In the genomic region with DNA sequence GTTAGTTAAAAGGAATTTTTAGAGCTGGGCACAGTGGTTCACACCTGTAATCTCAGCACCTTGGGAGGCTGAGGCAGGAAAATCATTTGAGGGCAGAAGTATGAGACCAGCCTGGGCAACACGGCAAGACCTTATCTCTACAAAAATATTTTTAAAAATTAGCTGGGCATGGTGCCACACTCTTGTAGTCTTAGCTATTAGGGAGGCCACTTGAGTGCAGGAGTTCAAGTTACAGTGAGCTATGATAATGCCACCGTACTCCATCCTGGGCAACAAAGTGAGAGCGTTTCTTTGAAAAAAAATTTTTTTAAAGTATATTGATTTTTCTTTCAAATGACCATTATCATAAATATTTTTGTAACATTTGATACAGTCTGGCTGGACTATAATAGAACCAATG, we compare ENCODE assay signal across 23 cellular contexts.
A peak's percentile ranks its signal among the peaks of the same experiment; 100 is the strongest.
DNase-seq lines count a peak whose midpoint lies in the region; ATAC-seq and TF ChIP-seq lines count a peak whose summit lies in the region.
"Had no signal": no experiment of that assay in that cellular context is flagged by ENCODE, and none has a peak within 500 bp of the region (broad histone marks: within the 10 kb centered on the region; RNA-seq: fewer than 3 reads in every experiment).

No MANE protein-coding gene starts in this region.

- H3K27me3 Mint-ChIP-seq in CD8-positive, alpha-beta memory T cell: no peaks in the 10 kb centered on the region
- H3K27me3 Mint-ChIP-seq: activated T-helper 17 cell treated with anti-CD3 and anti-CD28 coated beads, Interleukin-2, amount 50 U/mL, for 72 hours; central memory CD8-positive, alpha-beta T cell; effector memory CD8-positive, alpha-beta T cell; memory B cell had no signal

- H3K4me3 ChIP-seq in ascending aorta (no peak overlapping the region), HAP-1 (no peak overlapping the region)
- no peak overlapping the region for H3K4me3 ChIP-seq in CD8-positive, alpha-beta memory T cell (ENCODE audit: low read length)
- H3K4me3 ChIP-seq: hepatocyte, K562, SK-N-MC, skin epidermis had no signal

- POLR2A ChIA-PET in CD8-positive, alpha-beta memory T cell (lab: Charles Lee): no interaction called here

- CTCF ChIA-PET in CD8-positive, alpha-beta memory T cell (lab: Charles Lee): no interaction called here

- in situ Hi-C loops in HAP-1 (cut with MboI; ENCODE audit: low sequenced_read_pairs): no loop called here

- H3K27ac Mint-ChIP-seq in CD8-positive, alpha-beta memory T cell: peak overlapping the region in 1 of 8 donors; percentile 29
- H3K27ac Mint-ChIP-seq: activated T-helper 17 cell treated with anti-CD3 and anti-CD28 coated beads, Interleukin-2, amount 50 U/mL, for 72 hours; effector memory CD8-positive, alpha-beta T cell; memory B cell; natural killer cell had no signal

- H3K27me3 ChIP-seq in ascending aorta (no peaks in the 10 kb centered on the region), HAP-1 (ENCODE audit: low read depth) (no peaks in the 10 kb centered on the region)
- H3K27me3 ChIP-seq in CD8-positive, alpha-beta memory T cell (ENCODE audit: insufficient read depth, low read length, poor library complexity, severe bottlenecking): no peaks in the 10 kb centered on the region
- H3K27me3 ChIP-seq: hepatocyte had no signal

- TF ChIP-seq CTCF in ascending aorta (IDR thresholded peaks at IDR 0.05): no peak

- peak; percentile 3 for DNase-seq in M059J (ENCODE audit: low read depth)
- peak; percentile 71 for DNase-seq in NCI-H2107 treated with DMSO at 0.1 percent for 48 hours (lab: John Stamatoyannopoulos, UW; ENCODE audit: unreplicated experiment)
- DNase-seq in ascending aorta (ENCODE audit: low spot score in 2 of 2): no peak
- DNase-seq in sciatic nerve (ENCODE audit: low spot score): no peak
- no peak for DNase-seq in HAP-1 (ENCODE audit: low spot score in 2 of 2)
- no peak for DNase-seq in CD8-positive, alpha-beta memory T cell
- DNase-seq: activated CD4-positive, alpha-beta T cell treated with anti-CD3 and anti-CD28 coated beads for 1 hour; effector memory CD8-positive, alpha-beta T cell; GDM1; natural killer cell; NCI-H774; stimulated activated CD8-positive, alpha-beta memory T cell treated with anti-CD3 and anti-CD28 coated beads, Interleukin-4, amount 100 ng/mL, for 48 hours had no signal

- H3K27ac ChIP-seq in ascending aorta: peak overlapping the region; percentile 35 to 54
- no peak overlapping the region for H3K27ac ChIP-seq in CD8-positive, alpha-beta memory T cell (ENCODE audit: low read depth, low read length)
- H3K27ac ChIP-seq: hepatocyte, parathyroid adenoma, SK-N-MC had no signal

- no peak overlapping the region for H3K4me3 Mint-ChIP-seq in CD8-positive, alpha-beta memory T cell
- H3K4me3 Mint-ChIP-seq: activated T-helper 17 cell treated with anti-CD3 and anti-CD28 coated beads, Interleukin-2, amount 50 U/mL, for 72 hours; central memory CD8-positive, alpha-beta T cell; effector memory CD8-positive, alpha-beta T cell; memory B cell; natural killer cell had no signal

- H3K36me3 Mint-ChIP-seq in CD8-positive, alpha-beta memory T cell: peaks cover 0 to 1% (median 0%) of the 10 kb centered on the region in 3 donors
- H3K36me3 Mint-ChIP-seq: natural killer cell had no signal

- H3K9me3 Mint-ChIP-seq in CD8-positive, alpha-beta memory T cell: no peaks in the 10 kb centered on the region
- H3K9me3 Mint-ChIP-seq: activated T-helper 17 cell treated with anti-CD3 and anti-CD28 coated beads, Interleukin-2, amount 50 U/mL, for 72 hours; central memory CD8-positive, alpha-beta T cell; effector memory CD8-positive, alpha-beta T cell; memory B cell; natural killer cell had no signal

- peaks cover 4 to 11% of the 10 kb centered on the region in 2 donors for H3K4me1 ChIP-seq in ascending aorta
- H3K4me1 ChIP-seq in HAP-1: no peaks in the 10 kb centered on the region
- no peaks in the 10 kb centered on the region for H3K4me1 ChIP-seq in CD8-positive, alpha-beta memory T cell (ENCODE audit: insufficient read depth, low read length)
- H3K4me1 ChIP-seq: parathyroid adenoma had no signal

- intact Hi-C loops in ascending aorta (cut with DNase I): loop anchor here (10.0 kb wide), 1 partner anchor 166 kb away; a partner anchor contains a TSS
- intact Hi-C loops in sciatic nerve (cut with DNase I): no loop called here

- H3K4me1 Mint-ChIP-seq in CD8-positive, alpha-beta memory T cell: no peaks in the 10 kb centered on the region
- H3K4me1 Mint-ChIP-seq: activated T-helper 17 cell treated with anti-CD3 and anti-CD28 coated beads, Interleukin-2, amount 50 U/mL, for 72 hours; central memory CD8-positive, alpha-beta T cell; memory B cell; natural killer cell had no signal

- H3K36me3 ChIP-seq in ascending aorta (no peaks in the 10 kb centered on the region), HAP-1 (replicated peaks) (no peaks in the 10 kb centered on the region)
- H3K36me3 ChIP-seq in CD8-positive, alpha-beta memory T cell (ENCODE audit: insufficient read depth, low read length): no peaks in the 10 kb centered on the region

- H3K9me3 ChIP-seq in ascending aorta: no peaks in the 10 kb centered on the region
- H3K9me3 ChIP-seq in HAP-1: no peaks in the 10 kb centered on the region
- no peaks in the 10 kb centered on the region for H3K9me3 ChIP-seq in CD8-positive, alpha-beta memory T cell (ENCODE audit: low read length)

- ATAC-seq in sciatic nerve (peak; percentile 36), HG03135 (IDR thresholded peaks at IDR 0.05; ENCODE audit: unreplicated experiment) (no peak), HG02938 (IDR thresholded peaks at IDR 0.05; ENCODE audit: unreplicated experiment) (no peak)
- ATAC-seq: activated T-helper 17 cell treated with anti-CD3 and anti-CD28 coated beads, Interleukin-2, amount 50 U/mL, for 72 hours; effector memory CD8-positive, alpha-beta T cell; K562; natural killer cell; Panc1 had no signal

Comparison
In these comparisons a context has a peak if more than half of its experiments do, and no peak if none do; other contexts are left out.
1. DNase-seq: peak in M059J (single experiment) and NCI-H2107 treated with DMSO at 0.1 percent for 48 hours (single experiment); none in ascending aorta (0 of 2), sciatic nerve (single experiment), HAP-1 (0 of 2) and CD8-positive, alpha-beta memory T cell (0 of 5).